Comparison of ENCODE assay signal across 25 cellular contexts in genomic region chr17:79152636-79153035, GRCh38.
DNase-seq lines count a peak whose midpoint lies in the region; ATAC-seq, FAIRE-seq and TF ChIP-seq lines count a peak whose summit lies in the region.
"Had no signal": no experiment of that assay in that cellular context is flagged by ENCODE, and none has a peak within 500 bp of the region (broad histone marks: within the 10 kb centered on the region; RNA-seq: fewer than 3 reads in every experiment).

No MANE protein-coding gene starts in this region.

- CTCF ChIA-PET in A549 (lab: Yijun Ruan, JAX) = interaction anchor here (0.9 to 1.2 kb wide), 3 partner anchors 12 to 66 kb away, joined by 4 to 5 read pairs (median 4); no protein-coding TSS in a partner anchor
- CTCF ChIA-PET in PC-3 (lab: Charles Lee) = no interaction called here
- CTCF ChIA-PET in CD8-positive, alpha-beta T cell (lab: Charles Lee) = no interaction called here

- no peak overlapping the region for H3K4me2 ChIP-seq in A549
- H3K4me2 ChIP-seq in GM23338 = no peak overlapping the region
- H3K4me2 ChIP-seq in PC-3 (ENCODE audit: low read length) = no peak overlapping the region

- H3K36me3 ChIP-seq in GM23338 (ENCODE audit: insufficient read depth) = no peaks in the 10 kb centered on the region
- no peaks in the 10 kb centered on the region for H3K36me3 ChIP-seq in PC-3 (ENCODE audit: low read depth, low read length)
- H3K36me3 ChIP-seq in endodermal cell (ENCODE audit: control insufficient read depth, insufficient read depth, low read length) = no peaks in the 10 kb centered on the region
- no peaks in the 10 kb centered on the region for H3K36me3 ChIP-seq in CD8-positive, alpha-beta T cell (ENCODE audit: insufficient read depth, low read length)

- H3K9me3 ChIP-seq in A549 (no peaks in the 10 kb centered on the region), PC-3 (ENCODE audit: low read length) (no peaks in the 10 kb centered on the region), endodermal cell (ENCODE audit: control insufficient read depth, low read length) (no peaks in the 10 kb centered on the region)
- H3K9me3 ChIP-seq in CD8-positive, alpha-beta T cell (ENCODE audit: low read length) = no peaks in the 10 kb centered on the region

- no peaks in the 10 kb centered on the region for H3F3A ChIP-seq in GM23338 (replicated peaks; ENCODE audit: low read depth)
- no peaks in the 10 kb centered on the region for H3F3A ChIP-seq in PC-3 (ENCODE audit: low read length, unreplicated experiment)

- DNase-seq in A549 (ENCODE audit: low read depth in 1 of 2, low spot score in 1 of 2) (no peak), GM23338 (ENCODE audit: low spot score) (no peak), PC-3 (no peak), endodermal cell (peak; percentile 83), SHP77 (lab: John Stamatoyannopoulos, UW) (no peak)
- DNase-seq in activated naive CD4-positive, alpha-beta T cell treated with anti-CD3 and anti-CD28 coated beads, Interleukin-2, amount 50 U/mL, for 16 hours = no peak
- no peak for DNase-seq in CD8-positive, alpha-beta T cell
- DNase-seq: CD8-positive, alpha-beta memory T cell; DMS153; GM23248; HCEC 1CT; NCI-H1092; NCI-H1417 treated with DMSO at 0.1 percent for 48 hours; NCI-H1694 treated with DMSO at 0.1 percent for 48 hours; NCI-H2081; NCI-H446; NCI-H524 treated with DMSO at 0.1 percent for 48 hours; Right ventricle myocardium superior; SW 1271; T-helper 9 cell had no signal

- H3K27ac ChIP-seq in A549 (no peak overlapping the region), GM23338 (ENCODE audit: low read depth) (no peak overlapping the region), PC-3 (ENCODE audit: low read length) (no peak overlapping the region), endodermal cell (ENCODE audit: low read depth, low read length) (peak overlapping the region; percentile 64)
- no peak overlapping the region for H3K27ac ChIP-seq in CD8-positive, alpha-beta T cell (ENCODE audit: low read depth, low read length)
- H3K27ac ChIP-seq: C4-2B, GM23248 had no signal

- POLR2A ChIA-PET in A549 (lab: Yijun Ruan, JAX) = no interaction called here
- POLR2A ChIA-PET in PC-3 (lab: Charles Lee; ENCODE audit: unreplicated experiment) = interaction anchor here (0.5 kb wide), 1 partner anchor 78 kb away, joined by 10 read pairs; the partner anchor contains the start of gene ENGASE
- POLR2A ChIA-PET in CD8-positive, alpha-beta T cell (lab: Charles Lee) = no interaction called here

- no peak for TF ChIP-seq RAD21 in A549 (conservative IDR thresholded peaks at IDR 0.05 in 1 of 2, IDR thresholded peaks at IDR 0.05 in 1 of 2)

- H2AFZ ChIP-seq in GM23338 = no peak overlapping the region
- H2AFZ ChIP-seq in PC-3 (ENCODE audit: low read length) = no peak overlapping the region
- H2AFZ ChIP-seq: GM23248 had no signal

- H3K4me3 ChIP-seq in A549 (no peak overlapping the region), GM23338 (no peak overlapping the region), PC-3 (ENCODE audit: low read length) (no peak overlapping the region), endodermal cell (ENCODE audit: low read length) (no peak overlapping the region)
- H3K4me3 ChIP-seq in CD8-positive, alpha-beta T cell (ENCODE audit: low read depth, low read length) = no peak overlapping the region
- H3K4me3 ChIP-seq: GM23248 had no signal

- ATAC-seq in A549 (peak; percentile 32 to 47; a peak in 3 of 6 replicates), GM23338 (peak; percentile 66), PC-3 (0 out of 2 replicates have a peak, but pooled peaks have one; percentile 16), HG03175 (IDR thresholded peaks at IDR 0.05; ENCODE audit: unreplicated experiment) (no peak)
- ATAC-seq in CD8-positive, alpha-beta T cell = no peak

- H3K4me1 ChIP-seq in A549 (peaks cover 10% of the 10 kb centered on the region; the same call in 1 of the 3 replicates), GM23338 (ENCODE audit: insufficient read depth) (peaks cover 4% of the 10 kb centered on the region; the same call in 1 of the 2 replicates), PC-3 (ENCODE audit: insufficient read depth, low read length) (no peaks in the 10 kb centered on the region; the same call in 1 of the 2 replicates), endodermal cell (ENCODE audit: control insufficient read depth, insufficient read depth, low read length) (no peaks in the 10 kb centered on the region)
- H3K4me1 ChIP-seq in CD8-positive, alpha-beta T cell (ENCODE audit: insufficient read depth, low read length) = no peaks in the 10 kb centered on the region

- 0 out of 2 replicates have a peak overlapping the region, but pooled peaks have one; percentile 23 for H3K27ac Mint-ChIP-seq in GM23338
- H3K27ac Mint-ChIP-seq in endodermal cell = no peak overlapping the region
- H3K27ac Mint-ChIP-seq in CD8-positive, alpha-beta T cell = no peak overlapping the region
- H3K27ac Mint-ChIP-seq: B cell; CD8-positive, alpha-beta memory T cell; T-helper 1 cell treated with Interleukin-12 subunit alpha and Interleukin-12 subunit beta and Interleukin-4 antibody, amounts not matched to agents 30 μg/mL and 1 μg/mL, for 36 hours had no signal

- H3K4me3 Mint-ChIP-seq in GM23338 = no peak overlapping the region
- H3K4me3 Mint-ChIP-seq in endodermal cell = no peak overlapping the region
- no peak overlapping the region for H3K4me3 Mint-ChIP-seq in CD8-positive, alpha-beta T cell
- H3K4me3 Mint-ChIP-seq: B cell; CD8-positive, alpha-beta memory T cell; T-helper 1 cell treated with Interleukin-12 subunit alpha and Interleukin-12 subunit beta and Interleukin-4 antibody, amounts not matched to agents 30 μg/mL and 1 μg/mL, for 36 hours had no signal

- H3K36me3 Mint-ChIP-seq in GM23338 (ENCODE audit: low read depth) (no peaks in the 10 kb centered on the region), endodermal cell (ENCODE audit: low read depth) (no peaks in the 10 kb centered on the region)
- no peaks in the 10 kb centered on the region for H3K36me3 Mint-ChIP-seq in CD8-positive, alpha-beta T cell
- H3K36me3 Mint-ChIP-seq: CD8-positive, alpha-beta memory T cell had no signal

- H3K9me2 ChIP-seq in GM23338 (ENCODE audit: insufficient read depth) (no peaks in the 10 kb centered on the region), PC-3 (replicated peaks; ENCODE audit: low read length) (no peaks in the 10 kb centered on the region)

- H3K27me3 ChIP-seq in GM23338 (ENCODE audit: insufficient read depth) (no peaks in the 10 kb centered on the region), PC-3 (ENCODE audit: low read length) (peaks cover 67% of the 10 kb centered on the region), endodermal cell (ENCODE audit: control insufficient read depth, insufficient read depth, low read length, poor library complexity, severe bottlenecking) (no peaks in the 10 kb centered on the region)
- no peaks in the 10 kb centered on the region for H3K27me3 ChIP-seq in CD8-positive, alpha-beta T cell (ENCODE audit: insufficient read depth, low read length)

- TF ChIP-seq POLR2A in A549 (IDR thresholded peaks at IDR 0.05; ENCODE audit: low read length) = no peak

- FAIRE-seq in A549 (lab: Jason Lieb, UNC) = no peak
- FAIRE-seq: G401.6 had no signal

- no peaks in the 10 kb centered on the region for H4K20me1 ChIP-seq in GM23338 (replicated peaks; ENCODE audit: insufficient read depth)
- 0 out of 2 replicates have a peak, but pooled peaks cover 2% of the 10 kb centered on the region for H4K20me1 ChIP-seq in PC-3 (ENCODE audit: low read length)

- TF ChIP-seq EP300 in A549 (IDR thresholded peaks at IDR 0.05) = no peak

- no peaks in the 10 kb centered on the region; the same call in 2 of the 3 replicates for H3K9me3 Mint-ChIP-seq in GM23338
- H3K9me3 Mint-ChIP-seq in endodermal cell = no peaks in the 10 kb centered on the region
- no peaks in the 10 kb centered on the region for H3K9me3 Mint-ChIP-seq in CD8-positive, alpha-beta T cell
- H3K9me3 Mint-ChIP-seq: CD8-positive, alpha-beta memory T cell; T-helper 1 cell treated with Interleukin-12 subunit alpha and Interleukin-12 subunit beta and Interleukin-4 antibody, amounts not matched to agents 30 μg/mL and 1 μg/mL, for 36 hours had no signal

- peaks cover 23% of the 10 kb centered on the region for H3K4me1 Mint-ChIP-seq in GM23338
- peaks cover 3% of the 10 kb centered on the region for H3K4me1 Mint-ChIP-seq in endodermal cell
- no peaks in the 10 kb centered on the region for H3K4me1 Mint-ChIP-seq in CD8-positive, alpha-beta T cell (ENCODE audit: low read depth)
- H3K4me1 Mint-ChIP-seq: B cell; CD8-positive, alpha-beta memory T cell had no signal

- WGBS in A549 (ENCODE audit: missing lambda C conversion rate) = 54% methylated on average over 16 of the region's 16 CpGs
- 36 to 62% methylated on average over 4 to 16 of the region's 16 CpGs for WGBS in endodermal cell (ENCODE audit: insufficient coverage in 1 of 2, insufficient read length in 1 of 2), 2 experiments

- H3K9ac ChIP-seq in PC-3 (ENCODE audit: low read length) (no peak overlapping the region), endodermal cell (ENCODE audit: extremely low read depth, low read length, poor library complexity, severe bottlenecking) (no peak overlapping the region)
- H3K9ac ChIP-seq: GM23248 had no signal

- intact Hi-C loops in PC-3 (cut with micrococcal nuclease) = no loop called here
- intact Hi-C loops in CD8-positive, alpha-beta T cell (cut with DNase I, micrococcal nuclease) = no loop called here

- TF ChIP-seq CTCF in A549 (IDR thresholded peaks at IDR 0.05) (no peak), GM23338 (conservative IDR thresholded peaks at IDR 0.05; ENCODE audit: low read depth in 2 of 2) (no peak), PC-3 (conservative IDR thresholded peaks at IDR 0.05; ENCODE audit: low read depth, low read length) (no peak), endodermal cell (conservative IDR thresholded peaks at IDR 0.05) (no peak)
- no peak for TF ChIP-seq CTCF in CD8-positive, alpha-beta T cell (IDR thresholded peaks at IDR 0.05)

- H3K27me3 Mint-ChIP-seq in GM23338 (ENCODE audit: insufficient read depth, low read depth, poor library complexity) (peaks cover 12% of the 10 kb centered on the region), endodermal cell (ENCODE audit: insufficient read depth) (no peaks in the 10 kb centered on the region)
- H3K27me3 Mint-ChIP-seq in CD8-positive, alpha-beta T cell (ENCODE audit: low read depth) = peaks cover 2% of the 10 kb centered on the region
- H3K27me3 Mint-ChIP-seq: B cell had no signal

- BruUV-seq in PC-3 (replicated peaks; lab: Mats Ljungman, UMichigan) = no TSS peak

- H3K79me2 ChIP-seq in GM23338 (replicated peaks; ENCODE audit: insufficient read depth) (no peaks in the 10 kb centered on the region), PC-3 (ENCODE audit: low read length) (no peaks in the 10 kb centered on the region)

TF ChIP-seq in A549, 52 proteins besides CTCF, POLR2A, EP300 and RAD21 (continues in another document):
- TF ChIP-seq HOXB13 (CRISPR knock-in tag; IDR thresholded peaks at IDR 0.05; ENCODE audit: low read depth) = no peak

Comparison
In these comparisons a context has a peak if more than half of its experiments do, and no peak if none do; other contexts are left out.
1. ATAC-seq: peak in A549 (2 of 2), GM23338 (single experiment) and PC-3 (single experiment); none in HG03175 (single experiment) and CD8-positive, alpha-beta T cell (single experiment).